ENCODE assay signal across 1 cellular context in genomic region chr9:131601683-131602181, GRCh38.
TF ChIP-seq lines count a peak whose summit lies in the region.

No MANE protein-coding gene starts in this region.

TF ChIP-seq in HepG2, 621 proteins besides CTCF, POLR2A, EP300 and RAD21 (continued from another document and continues in another):
- TF ChIP-seq HNF1B (CRISPR knock-in tag; IDR thresholded peaks at IDR 0.05) (peak; percentile 67), SNAI1 (CRISPR knock-in tag; IDR thresholded peaks at IDR 0.05; ENCODE audit: borderline replicate concordance) (no peak), ZNF232 (CRISPR knock-in tag; IDR thresholded peaks at IDR 0.05; ENCODE audit: borderline replicate concordance) (no peak), HNRNPLL (IDR thresholded peaks at IDR 0.05; ENCODE audit: low read depth, low read length, poor library complexity, severe bottlenecking) (no peak), ZNF615 (CRISPR knock-in tag; IDR thresholded peaks at IDR 0.05; ENCODE audit: borderline replicate concordance) (no peak), AGO2 (optimal IDR thresholded peaks at IDR 0.05; ENCODE audit: low read depth, low read length) (no peak), THAP11 (CRISPR knock-in tag; IDR thresholded peaks at IDR 0.05) (peak; percentile 42), ZNF703 (CRISPR knock-in tag; IDR thresholded peaks at IDR 0.05; ENCODE audit: borderline replicate concordance) (no peak), ZBTB39 (CRISPR knock-in tag; IDR thresholded peaks at IDR 0.05) (0 out of 2 replicates have a peak, but pooled peaks have one; percentile 56), ZFP36 (IDR thresholded peaks at IDR 0.05; ENCODE audit: borderline replicate concordance, low read depth, low read length, partially characterized antibody) (no peak), HMGA1 (CRISPR knock-in tag; conservative IDR thresholded peaks at IDR 0.05) (no peak), E2F5 (CRISPR knock-in tag; conservative IDR thresholded peaks at IDR 0.05) (no peak), ZNF704 (CRISPR knock-in tag; IDR thresholded peaks at IDR 0.05; ENCODE audit: borderline replicate concordance) (no peak), NCOR1 (IDR thresholded peaks at IDR 0.05; ENCODE audit: borderline replicate concordance, low read length) (peak; percentile 56; the same call in 1 of the 2 replicates), ZNF180 (CRISPR knock-in tag; IDR thresholded peaks at IDR 0.05; ENCODE audit: borderline replicate concordance, low read depth) (0 out of 2 replicates have a peak, but pooled peaks have one; percentile 52), ZNF264 (CRISPR knock-in tag; IDR thresholded peaks at IDR 0.05) (peak; percentile 95), DNMT1 (CRISPR knock-in tag; IDR thresholded peaks at IDR 0.05) (no peak), ZNF749 (CRISPR knock-in tag; IDR thresholded peaks at IDR 0.05; ENCODE audit: borderline replicate concordance) (no peak), ZFP90 (CRISPR knock-in tag; IDR thresholded peaks at IDR 0.05; ENCODE audit: borderline replicate concordance) (0 out of 2 replicates have a peak, but pooled peaks have one; percentile 76), ZNF17 (CRISPR knock-in tag; IDR thresholded peaks at IDR 0.05) (no peak), KDM4B (CRISPR knock-in tag; IDR thresholded peaks at IDR 0.05) (no peak), KDM2A (CRISPR knock-in tag; IDR thresholded peaks at IDR 0.05; ENCODE audit: borderline replicate concordance, low read depth) (peak; percentile 33; the same call in 1 of the 2 replicates), ZSCAN29 (CRISPR knock-in tag; conservative IDR thresholded peaks at IDR 0.05) (no peak), ZNF512 (CRISPR knock-in tag; IDR thresholded peaks at IDR 0.05) (no peak), MTERF4 (CRISPR knock-in tag; IDR thresholded peaks at IDR 0.05) (no peak), ZNF549 (CRISPR knock-in tag; IDR thresholded peaks at IDR 0.05) (no peak), SP5 (CRISPR knock-in tag; IDR thresholded peaks at IDR 0.05; ENCODE audit: borderline replicate concordance, low read depth) (peak; percentile 98), ZNF496 (CRISPR knock-in tag; IDR thresholded peaks at IDR 0.05; ENCODE audit: insufficient replicate concordance) (no peak), CBX5 (CRISPR knock-in tag; IDR thresholded peaks at IDR 0.05; ENCODE audit: borderline replicate concordance) (no peak), ZGPAT (CRISPR knock-in tag; IDR thresholded peaks at IDR 0.05) (peak; percentile 80), POLR2G (IDR thresholded peaks at IDR 0.05; ENCODE audit: low read depth, low read length) (no peak), ZBTB43 (CRISPR knock-in tag; conservative IDR thresholded peaks at IDR 0.05) (peak; percentile 93), ZBED4 (CRISPR knock-in tag; IDR thresholded peaks at IDR 0.05; ENCODE audit: borderline replicate concordance) (peak; percentile 62; the same call in 1 of the 2 replicates), ZNF24 (IDR thresholded peaks at IDR 0.05) (no peak), HDAC2 (CRISPR knock-in tag; IDR thresholded peaks at IDR 0.05) (peak; percentile 89), SPEN (CRISPR knock-in tag; IDR thresholded peaks at IDR 0.05; ENCODE audit: low read depth) (no peak), BCL3 (CRISPR knock-in tag; IDR thresholded peaks at IDR 0.05) (peak; percentile 49; the same call in 1 of the 2 replicates), ZBTB4 (CRISPR knock-in tag; IDR thresholded peaks at IDR 0.05; ENCODE audit: borderline replicate concordance) (peak; percentile 82; the same call in 1 of the 2 replicates), MIXL1 (CRISPR knock-in tag; IDR thresholded peaks at IDR 0.05) (0 out of 2 replicates have a peak, but pooled peaks have one; percentile 26), ZBTB21 (CRISPR knock-in tag; IDR thresholded peaks at IDR 0.05) (no peak), ZNF510 (CRISPR knock-in tag; IDR thresholded peaks at IDR 0.05; ENCODE audit: low read depth) (no peak)
